8 cellular contexts compared by ENCODE assay signal in genomic region chr12:120316798-120317257, GRCh38. TPM values are rescaled to one million over a fixed set of nuclear protein-coding genes. Genes with fewer than 3 reads are reported as not detected.
DNase-seq lines count a peak whose midpoint lies in the region; ATAC-seq and TF ChIP-seq lines count a peak whose summit lies in the region.

No MANE protein-coding gene starts in this region.

- H3K4me3 ChIP-seq in CD4-positive, CD25-positive, alpha-beta regulatory T cell (ENCODE audit: low read depth, low read length) = peak overlapping the region; percentile 75
- peak overlapping the region; percentile 80 for H3K4me3 ChIP-seq in NB4 (ENCODE audit: low read depth, low read length)
- H3K4me3 ChIP-seq in effector memory CD4-positive, alpha-beta T cell (ENCODE audit: insufficient read depth, low read depth, low read length, poor library complexity, severe bottlenecking) = peak overlapping the region; percentile 65

- H3K4me1 ChIP-seq in CD4-positive, CD25-positive, alpha-beta regulatory T cell (ENCODE audit: control insufficient read depth, insufficient read depth, low read length, poor library complexity, severe bottlenecking) = peaks cover 8% of the 10 kb centered on the region
- no peaks in the 10 kb centered on the region for H3K4me1 ChIP-seq in effector memory CD4-positive, alpha-beta T cell (ENCODE audit: control insufficient read depth, insufficient read depth, low read length, poor library complexity, severe bottlenecking)

- H3K27me3 Mint-ChIP-seq in CD4-positive, CD25-positive, alpha-beta regulatory T cell = no peaks in the 10 kb centered on the region
- H3K27me3 Mint-ChIP-seq in nephron (ENCODE audit: low read depth) = peaks cover 12% of the 10 kb centered on the region

- peak overlapping the region; percentile 86 for H3K27ac ChIP-seq in CD4-positive, CD25-positive, alpha-beta regulatory T cell (ENCODE audit: insufficient read depth, low read length, poor library complexity, severe bottlenecking)
- H3K27ac ChIP-seq in effector memory CD4-positive, alpha-beta T cell (ENCODE audit: insufficient read depth, low read length, poor library complexity, severe bottlenecking) = peak overlapping the region; percentile 82

- ATAC-seq in CD4-positive, CD25-positive, alpha-beta regulatory T cell (ENCODE audit: low read depth in 2 of 2) = no peak
- ATAC-seq in GM19324 (IDR thresholded peaks at IDR 0.05; ENCODE audit: low FRiP score, unreplicated experiment) (no peak), GM21447 (IDR thresholded peaks at IDR 0.05; ENCODE audit: unreplicated experiment) (no peak)

- TF ChIP-seq CTCF in NB4 (IDR thresholded peaks at IDR 0.05; ENCODE audit: low read depth, low read length) = no peak
- TF ChIP-seq CTCF in nephron (IDR thresholded peaks at IDR 0.05; ENCODE audit: unreplicated experiment in 3 of 3) = no peak

- DNase-seq in CD4-positive, CD25-positive, alpha-beta regulatory T cell = no peak
- DNase-seq in NB4 (ENCODE audit: low read depth) (no peak), SW480 (ENCODE audit: low spot score) (no peak), NCI-H226 (no peak)
- no peak for DNase-seq in effector memory CD4-positive, alpha-beta T cell

- no peaks in the 10 kb centered on the region for H3K9me3 ChIP-seq in CD4-positive, CD25-positive, alpha-beta regulatory T cell (ENCODE audit: control insufficient read depth in 2 of 2, low read length in 2 of 2)
- no peaks in the 10 kb centered on the region for H3K9me3 ChIP-seq in effector memory CD4-positive, alpha-beta T cell (ENCODE audit: control insufficient read depth, low read length)

- H3K4me3 Mint-ChIP-seq in CD4-positive, CD25-positive, alpha-beta regulatory T cell = peak overlapping the region; percentile 71 to 91 (median 86)
- H3K4me3 Mint-ChIP-seq in nephron = peak overlapping the region; percentile 84 to 89 (median 87)

- H3K27me3 ChIP-seq in CD4-positive, CD25-positive, alpha-beta regulatory T cell (ENCODE audit: control insufficient read depth, insufficient read depth, low read length) = no peaks in the 10 kb centered on the region
- no peaks in the 10 kb centered on the region for H3K27me3 ChIP-seq in effector memory CD4-positive, alpha-beta T cell (replicated peaks; ENCODE audit: control insufficient read depth, insufficient read depth, low read length, poor library complexity, severe bottlenecking)

- H3K9me3 Mint-ChIP-seq in CD4-positive, CD25-positive, alpha-beta regulatory T cell = peaks cover 0 to 1% (median 0%) of the 10 kb centered on the region in 7 donors
- no peaks in the 10 kb centered on the region for H3K9me3 Mint-ChIP-seq in nephron

- H3K36me3 ChIP-seq in CD4-positive, CD25-positive, alpha-beta regulatory T cell (ENCODE audit: control insufficient read depth, insufficient read depth, low read length) = no peaks in the 10 kb centered on the region
- H3K36me3 ChIP-seq in effector memory CD4-positive, alpha-beta T cell (ENCODE audit: control insufficient read depth, insufficient read depth, low read length) = no peaks in the 10 kb centered on the region

- H3K4me1 Mint-ChIP-seq in CD4-positive, CD25-positive, alpha-beta regulatory T cell = peaks cover 10 to 14% (median 12%) of the 10 kb centered on the region in 4 donors
- peaks cover 14% of the 10 kb centered on the region for H3K4me1 Mint-ChIP-seq in nephron

- no peak for TF ChIP-seq POLR2A in NB4 (IDR thresholded peaks at IDR 0.05; ENCODE audit: extremely low read depth, insufficient read length)

- peak overlapping the region; percentile 93 to 97 (median 96) for H3K27ac Mint-ChIP-seq in CD4-positive, CD25-positive, alpha-beta regulatory T cell
- H3K27ac Mint-ChIP-seq in nephron = peak overlapping the region; percentile 71 to 96 (median 92)

- no peaks in the 10 kb centered on the region for H3K36me3 Mint-ChIP-seq in CD4-positive, CD25-positive, alpha-beta regulatory T cell
- H3K36me3 Mint-ChIP-seq in nephron (ENCODE audit: low read depth) = no peaks in the 10 kb centered on the region

RNA-seq across cellular contexts. Expression of gene PLA2G1B, which starts 10.8 kb away (rescaled TPM):
- not detected for total RNA-seq in CD4-positive, CD25-positive, alpha-beta regulatory T cell
- polyA plus RNA-seq in CD4-positive, CD25-positive, alpha-beta regulatory T cell = under 1 TPM in 1 of 4 donors, not detected in 3; 0.44 TPM

RNA-seq across cellular contexts. Expression of gene SIRT4, which starts 14.7 kb away (rescaled TPM):
- 0.79 TPM for total RNA-seq in CD4-positive, CD25-positive, alpha-beta regulatory T cell
- 1 to 10 TPM in 3 of 4 donors, not detected in 1; 1.1 to 2.8 (median 1.2) TPM for polyA plus RNA-seq in CD4-positive, CD25-positive, alpha-beta regulatory T cell

RNA-seq across cellular contexts. Expression of gene RNU4-1, which starts 23.8 kb away (rescaled TPM):
- 1,793 TPM for total RNA-seq in CD4-positive, CD25-positive, alpha-beta regulatory T cell
- not detected for polyA plus RNA-seq in CD4-positive, CD25-positive, alpha-beta regulatory T cell

RNA-seq across cellular contexts. Expression of gene RNU4-2, which starts 25.1 kb away (rescaled TPM):
- 12,754 TPM for total RNA-seq in CD4-positive, CD25-positive, alpha-beta regulatory T cell
- 100 to 1,000 TPM in 1 of 4 donors, 10 to 100 TPM in 1, not detected in 2; 49.3 to 132 TPM for polyA plus RNA-seq in CD4-positive, CD25-positive, alpha-beta regulatory T cell

RNA-seq across cellular contexts. Expression of gene PXN, which starts 51.3 kb away (rescaled TPM):
- 205 TPM for total RNA-seq in CD4-positive, CD25-positive, alpha-beta regulatory T cell
- polyA plus RNA-seq in CD4-positive, CD25-positive, alpha-beta regulatory T cell = 10 to 100 TPM; 64.3 to 89.5 (median 73.5) TPM
